ENCODE assay signal across 8 cellular contexts in genomic region chr6:106629103-106629858, GRCh38. TPM values are rescaled to one million over a fixed set of nuclear protein-coding genes. Genes with fewer than 3 reads are reported as not detected.
DNase-seq lines count a peak whose midpoint lies in the region; TF ChIP-seq lines count a peak whose summit lies in the region.

TSS of gene QRSL1 (plus strand) at chr6:106629578. CDS start at chr6:106629682, 104 bp downstream.
A gene with protein sequence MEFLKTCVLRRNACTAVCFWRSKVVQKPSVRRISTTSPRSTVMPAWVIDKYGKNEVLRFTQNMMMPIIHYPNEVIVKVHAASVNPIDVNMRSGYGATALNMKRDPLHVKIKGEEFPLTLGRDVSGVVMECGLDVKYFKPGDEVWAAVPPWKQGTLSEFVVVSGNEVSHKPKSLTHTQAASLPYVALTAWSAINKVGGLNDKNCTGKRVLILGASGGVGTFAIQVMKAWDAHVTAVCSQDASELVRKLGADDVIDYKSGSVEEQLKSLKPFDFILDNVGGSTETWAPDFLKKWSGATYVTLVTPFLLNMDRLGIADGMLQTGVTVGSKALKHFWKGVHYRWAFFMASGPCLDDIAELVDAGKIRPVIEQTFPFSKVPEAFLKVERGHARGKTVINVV (minus strand): TSS chr6:106629498. CDS start chr6:106629021, 477 bp downstream.

- H3K4me1 Mint-ChIP-seq in HFFc6 (ENCODE audit: low read depth): peaks cover 38% of the 10 kb centered on the region

- DNase-seq in GM06990 (ENCODE audit: extremely low read depth, insufficient read length) (peak; percentile 88), HFFc6 (peak; percentile 87), NAMALWA (ENCODE audit: low spot score) (peak; percentile 97), SK-N-MC (ENCODE audit: low read depth, low spot score) (peak; percentile 88), globus pallidus (ENCODE audit: low spot score) (peak; percentile 93), occipital lobe (lab: John Stamatoyannopoulos, UW) (peak; percentile 82)
- peak; percentile 82 for DNase-seq in activated naive CD4-positive, alpha-beta T cell treated with anti-CD3 and anti-CD28 coated beads, Interleukin-2, amount 50 U/mL, for 16 hours

- H3K27me3 Mint-ChIP-seq in HFFc6 (ENCODE audit: insufficient read depth): no peaks in the 10 kb centered on the region

- no peaks in the 10 kb centered on the region for H3K27me3 ChIP-seq in GM06990 (replicated peaks; ENCODE audit: control insufficient read depth, insufficient read depth, low read length)

- 0 out of 2 replicates have a peak, but pooled peaks cover 3% of the 10 kb centered on the region for H3K36me3 Mint-ChIP-seq in HFFc6 (ENCODE audit: low read depth)

- H3K4me3 ChIP-seq in GM06990 (replicated peaks; ENCODE audit: low read depth, low read length) (peak within 1 kb of the TSS; percentile 93), SK-N-MC (peak within 1 kb of the TSS; percentile 97)

- H3K9ac ChIP-seq in SK-N-MC (ENCODE audit: insufficient read length): peak within 1 kb of the TSS; percentile 94

- no peaks in the 10 kb centered on the region for H3K9me3 Mint-ChIP-seq in HFFc6

- TF ChIP-seq CTCF in GM06990 (IDR thresholded peaks at IDR 0.05; ENCODE audit: insufficient read depth, low read length, poor library complexity, severe bottlenecking) (no peak), HFFc6 (IDR thresholded peaks at IDR 0.05) (no peak)

- H3K9me3 ChIP-seq in SK-N-MC (ENCODE audit: low read depth, low read length): no peaks in the 10 kb centered on the region

- H3K27ac ChIP-seq in SK-N-MC (peak within 1 kb of the TSS; percentile 74), temporal lobe (ENCODE audit: low read depth, low read length) (peak within 1 kb of the TSS; percentile 52)

- peak within 1 kb of the TSS; percentile 91 for H3K27ac Mint-ChIP-seq in HFFc6

- H3K4me3 Mint-ChIP-seq in HFFc6: peak within 1 kb of the TSS; percentile 95

- H3K36me3 ChIP-seq in GM06990 (ENCODE audit: control insufficient read depth, insufficient read depth, low read length) (no peaks in the 10 kb centered on the region), SK-N-MC (ENCODE audit: insufficient read depth, low read length) (no peaks in the 10 kb centered on the region)

RNA-seq across cellular contexts. Expression of gene QRSL1, which starts in this region (rescaled TPM):
- total RNA-seq in HFFc6 (2021; fragmentation: NEBNext Ultra II Directional; extraction: Animal tissue kit (Norgen Biotek cat#: 25700)): 10 to 100 TPM in 3 of 6 experiments, 1 to 10 TPM in 3; 8.8 to 12.4 (median 10.1) TPM
- total RNA-seq in occipital lobe (19.7 TPM), temporal lobe (15.5 TPM)

RNA-seq across cellular contexts. Expression of the second gene that starts in this region (rescaled TPM):
- total RNA-seq in HFFc6 (2021; fragmentation: NEBNext Ultra II Directional; extraction: Animal tissue kit (Norgen Biotek cat#: 25700)): 1 to 10 TPM; 5.7 to 8.9 (median 8.0) TPM
- total RNA-seq in occipital lobe (9.0 TPM), temporal lobe (6.9 TPM)

Comparison
In these comparisons a context has a peak if more than half of its experiments do, and no peak if none do; other contexts are left out.
1. Peak in every context shown above with its lines: DNase-seq, H3K4me3 ChIP-seq and H3K27ac ChIP-seq.